ENCODE assay signal across 19 cellular contexts in the genomic region with DNA sequence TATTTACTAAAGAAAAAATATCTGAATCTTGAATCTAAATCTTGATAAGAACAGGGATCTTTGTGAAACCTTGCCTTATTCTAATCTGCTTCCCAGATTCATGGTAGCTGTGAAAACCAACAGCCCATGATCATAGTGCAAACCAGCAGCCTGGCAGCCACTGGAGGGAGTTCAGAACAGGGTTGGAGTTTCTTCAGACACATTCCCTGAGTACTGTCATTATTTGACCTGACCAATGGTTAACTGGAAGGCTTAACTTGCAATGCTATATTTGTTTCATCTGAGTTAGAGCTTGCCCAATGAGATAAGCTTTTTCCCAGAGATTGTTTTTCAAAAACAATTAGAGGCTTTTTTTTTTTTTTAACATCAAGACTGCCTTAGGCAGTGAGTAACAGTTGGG. TPM values are rescaled to one million over a fixed set of nuclear protein-coding genes. Genes with fewer than 3 reads are reported as not detected.
DNase-seq lines count a peak whose midpoint lies in the region; ATAC-seq and TF ChIP-seq lines count a peak whose summit lies in the region.
"Had no signal": no experiment of that assay in that cellular context is flagged by ENCODE, and none has a peak within 500 bp of the region (broad histone marks: within the 10 kb centered on the region; RNA-seq: fewer than 3 reads in every experiment).

No MANE protein-coding gene starts in this region.

- no peak for ATAC-seq in gastrocnemius medialis

- H3K9me3 Mint-ChIP-seq in nephron progenitor cell, result no peaks in the 10 kb centered on the region
- H3K9me3 Mint-ChIP-seq: activated CD4-positive, alpha-beta memory T cell treated with anti-CD3 and anti-CD28 coated beads for 36 hours; IgD-negative memory B cell; mesothelial cell of epicardium had no signal

- no peak for TF ChIP-seq POLR2A in gastrocnemius medialis (IDR thresholded peaks at IDR 0.05)

- DNase-seq in BE2C, result no peak
- peak; percentile 5 for DNase-seq in LHCN-M2 (ENCODE audit: low read depth)
- DNase-seq in choroid plexus epithelial cell (ENCODE audit: low read depth), result peak; percentile 44
- DNase-seq in left kidney (ENCODE audit: low read depth, low spot score), result peak; percentile 17
- DNase-seq in cerebellar cortex (ENCODE audit: low spot score), result no peak
- DNase-seq in nephron progenitor cell, result no peak
- DNase-seq in gastrocnemius medialis, result no peak
- DNase-seq in activated gamma-delta T cell (lab: John Stamatoyannopoulos, UW), result no peak
- DNase-seq: activated CD4-positive, alpha-beta memory T cell treated with anti-CD3 and anti-CD28 coated beads for 36 hours; glutamatergic neuron; NCI-H2029; NCI-H510A; SHP77; sigmoid colon; stimulated activated CD4-positive, alpha-beta T cell treated with anti-CD3 and anti-CD28 coated beads, Interleukin-2, amount 100 ng/mL, for 24 hours; T-helper 1 cell had no signal

- H3K9me3 ChIP-seq in BE2C (no peaks in the 10 kb centered on the region), gastrocnemius medialis (no peaks in the 10 kb centered on the region)
- H3K9me3 ChIP-seq: sigmoid colon, vagina had no signal

- H3K27me3 Mint-ChIP-seq in nephron progenitor cell (ENCODE audit: low read depth, poor library complexity), result no peaks in the 10 kb centered on the region
- H3K27me3 Mint-ChIP-seq: activated CD4-positive, alpha-beta memory T cell treated with anti-CD3 and anti-CD28 coated beads for 36 hours; IgD-negative memory B cell had no signal

- H3K27ac ChIP-seq in gastrocnemius medialis, result no peak overlapping the region
- H3K27ac ChIP-seq: sigmoid colon, vagina had no signal

- no peak overlapping the region for H3K4me3 ChIP-seq in BE2C (ENCODE audit: low read depth, low read length)
- H3K4me3 ChIP-seq in choroid plexus epithelial cell (ENCODE audit: low read depth, low read length), result no peak overlapping the region
- no peak overlapping the region for H3K4me3 ChIP-seq in gastrocnemius medialis
- H3K4me3 ChIP-seq: sigmoid colon, vagina had no signal

- H3K4me1 Mint-ChIP-seq in nephron progenitor cell, result peaks cover 46% of the 10 kb centered on the region
- H3K4me1 Mint-ChIP-seq: IgD-negative memory B cell, mesothelial cell of epicardium had no signal

- no peaks in the 10 kb centered on the region; the same call in 1 of the 2 replicates for H3K4me1 ChIP-seq in BE2C
- H3K4me1 ChIP-seq in gastrocnemius medialis, result no peaks in the 10 kb centered on the region
- H3K4me1 ChIP-seq: sigmoid colon, vagina had no signal

- intact Hi-C loops in gastrocnemius medialis (cut with DNase I; ENCODE audit: low total_unique reads), result no loop called here

- no peak overlapping the region for H3K4me3 Mint-ChIP-seq in nephron progenitor cell
- H3K4me3 Mint-ChIP-seq: activated CD4-positive, alpha-beta memory T cell treated with anti-CD3 and anti-CD28 coated beads for 36 hours; IgD-negative memory B cell; mesothelial cell of epicardium had no signal

- H3K27me3 ChIP-seq in BE2C, result no peaks in the 10 kb centered on the region
- H3K27me3 ChIP-seq in gastrocnemius medialis, result no peaks in the 10 kb centered on the region
- H3K27me3 ChIP-seq: sigmoid colon, vagina had no signal

- in situ Hi-C loops in gastrocnemius medialis (cut with MboI; ENCODE audit: low sequenced_read_pairs in 4 of 4), result no loop called here

- H3K36me3 Mint-ChIP-seq in nephron progenitor cell (ENCODE audit: low read depth), result peaks cover 55% of the 10 kb centered on the region

- no peak overlapping the region for H3K27ac Mint-ChIP-seq in nephron progenitor cell
- H3K27ac Mint-ChIP-seq: activated CD4-positive, alpha-beta memory T cell treated with anti-CD3 and anti-CD28 coated beads for 36 hours; IgD-negative memory B cell; mesothelial cell of epicardium had no signal

- TF ChIP-seq CTCF in BE2C (IDR thresholded peaks at IDR 0.05; ENCODE audit: low read depth, low read length), result 0 out of 2 replicates have a peak, but pooled peaks have one; percentile 17
- peak; percentile 36 for TF ChIP-seq CTCF in choroid plexus epithelial cell (conservative IDR thresholded peaks at IDR 0.05; ENCODE audit: low read depth, low read length)
- TF ChIP-seq CTCF in nephron progenitor cell (IDR thresholded peaks at IDR 0.05), result no peak
- no peak for TF ChIP-seq CTCF in gastrocnemius medialis (IDR thresholded peaks at IDR 0.05 in 4 of 5, conservative IDR thresholded peaks at IDR 0.05 in 1 of 5)

- H3K36me3 ChIP-seq in BE2C (peaks cover 13% of the 10 kb centered on the region; the same call in 1 of the 2 replicates), gastrocnemius medialis (peaks cover 0 to 10% of the 10 kb centered on the region in 2 donors)

RNA-seq across cellular contexts. Expression of gene LOX, which starts 47.8 kb away (rescaled TPM):
- 2.3 TPM for polyA plus RNA-seq in BE2C (2012; ENCODE audit: insufficient read depth, insufficient read length, low read depth)
- total RNA-seq in LHCN-M2 (2014; rRNA removed), result 19.5 and 26.4 TPM in 2 replicates
- 46.4 TPM for polyA plus RNA-seq in LHCN-M2 (2012)
- total RNA-seq in gastrocnemius medialis, result 1 to 10 TPM; 1.1 to 7.6 (median 2.3) TPM
- total RNA-seq: activated CD4-positive, alpha-beta memory T cell treated with anti-CD3 and anti-CD28 coated beads for 36 hours had no signal
- polyA plus RNA-seq: IgD-negative memory B cell had no signal

Comparison
In these comparisons a context has a peak if more than half of its experiments do, and no peak if none do; other contexts are left out.
1. DNase-seq: peak in LHCN-M2 (single experiment), choroid plexus epithelial cell (single experiment) and left kidney (single experiment); none in BE2C (single experiment), cerebellar cortex (single experiment), nephron progenitor cell (single experiment), gastrocnemius medialis (0 of 2) and activated gamma-delta T cell (single experiment).
2. CTCF ChIP-seq: peak in BE2C (single experiment) and choroid plexus epithelial cell (single experiment); none in nephron progenitor cell (single experiment) and gastrocnemius medialis (0 of 5).